Comparison of ENCODE assay signal across 24 cellular contexts in genomic region chr15:42367041-42367440, GRCh38. TPM values are rescaled to one million over a fixed set of nuclear protein-coding genes. Genes with fewer than 3 reads are reported as not detected.
A peak's percentile ranks its signal among the peaks of the same experiment; 100 is the strongest.
DNase-seq lines count a peak whose midpoint lies in the region; ATAC-seq and TF ChIP-seq lines count a peak whose summit lies in the region.
"Had no signal": no experiment of that assay in that cellular context is flagged by ENCODE, and none has a peak within 500 bp of the region (broad histone marks: within the 10 kb centered on the region; RNA-seq: fewer than 3 reads in every experiment).

No MANE protein-coding gene starts in this region.

- peaks cover 18% of the 10 kb centered on the region for H3K4me1 Mint-ChIP-seq in WTC11
- H3K4me1 Mint-ChIP-seq: activated B cell treated with CpG ODN at 0.5 μM for 24 hours; central memory CD8-positive, alpha-beta T cell had no signal

- H3K27ac Mint-ChIP-seq in WTC11, result no peak overlapping the region
- H3K27ac Mint-ChIP-seq: activated B cell treated with CpG ODN at 0.5 μM for 24 hours; activated CD8-positive, alpha-beta T cell treated with anti-CD3 and anti-CD28 coated beads for 36 hours had no signal

- H3K27me3 ChIP-seq in right atrium auricular region (no peaks in the 10 kb centered on the region), upper lobe of left lung (no peaks in the 10 kb centered on the region)
- H3K27me3 ChIP-seq: SJSA1 had no signal

- H3K27me3 Mint-ChIP-seq in WTC11 (ENCODE audit: low read depth), result peaks cover 44% of the 10 kb centered on the region
- H3K27me3 Mint-ChIP-seq: activated B cell treated with CpG ODN at 0.5 μM for 24 hours; activated CD8-positive, alpha-beta T cell treated with anti-CD3 and anti-CD28 coated beads for 36 hours; central memory CD8-positive, alpha-beta T cell had no signal

- no peak for TF ChIP-seq POLR2A in upper lobe of left lung (IDR thresholded peaks at IDR 0.05)

- no peaks in the 10 kb centered on the region for H3K36me3 ChIP-seq in right atrium auricular region
- H3K36me3 ChIP-seq in upper lobe of left lung, result no peaks in the 10 kb centered on the region
- H3K36me3 ChIP-seq: SJSA1 had no signal

- POLR2A ChIA-PET in WTC11 (lab: Charles Lee), result no interaction called here

- CTCF ChIA-PET in WTC11 (lab: Charles Lee), result interaction anchor here (0.8 to 1.0 kb wide), 2 partner anchors 18 to 229 kb away, joined by 3 read pairs; no protein-coding TSS in a partner anchor

- DNase-seq in right atrium auricular region (ENCODE audit: low spot score) (peak; percentile 61), Right ventricle myocardium superior (no peak), SIG-M5 treated with dmso at 0.1 percent for 504 hours (lab: John Stamatoyannopoulos, UW; ENCODE audit: unreplicated experiment) (peak; percentile 89), left lobe of liver (ENCODE audit: low spot score) (no peak), upper lobe of left lung (peak in 1 of 2 donors; percentile 79), iPS-NIHi7 (ENCODE audit: extremely low spot score) (no peak), WTC11 (ENCODE audit: low spot score) (no peak), hippocampal formation (lab: John Stamatoyannopoulos, UW) (no peak)
- DNase-seq: activated B cell treated with CpG ODN at 0.5 μM for 24 hours; activated CD8-positive, alpha-beta T cell treated with anti-CD3 and anti-CD28 coated beads for 36 hours; activated naive CD4-positive, alpha-beta T cell; activated T-cell treated with anti-CD3 and anti-CD28 coated beads, Interleukin-2, amount 50 U/mL, for 1 hour; erythroblast; H9; NCI-H1417 treated with DMSO at 0.1 percent for 48 hours; NCI-H2171; NCI-H748 treated with DMSO at 0.1 percent for 48 hours; nucleus accumbens; PC-9; retina; substantia nigra had no signal

- no peaks in the 10 kb centered on the region for H3K4me1 ChIP-seq in right atrium auricular region
- H3K4me1 ChIP-seq in upper lobe of left lung, result peaks cover 0 to 14% (median 9%) of the 10 kb centered on the region in 4 donors
- H3K4me1 ChIP-seq: SJSA1 had no signal

- H3K27ac ChIP-seq in right atrium auricular region (peak overlapping the region in 1 of 2 donors; percentile 10), upper lobe of left lung (peak overlapping the region in 2 of 4 donors; percentile 37 to 53)
- H3K27ac ChIP-seq: PC-9, SJSA1 had no signal

- H3K36me3 Mint-ChIP-seq in WTC11, result peaks cover 33% of the 10 kb centered on the region

- no peak for ATAC-seq in Right ventricle myocardium superior (ENCODE audit: poor library complexity)
- peak; percentile 45 for ATAC-seq in left lobe of liver
- peak; percentile 65 to 71 for ATAC-seq in upper lobe of left lung (ENCODE audit: low FRiP score in 2 of 2)
- no peak for ATAC-seq in WTC11
- ATAC-seq: activated CD8-positive, alpha-beta T cell treated with anti-CD3 and anti-CD28 coated beads for 36 hours had no signal

- no peak overlapping the region for H3K4me3 ChIP-seq in right atrium auricular region
- no peak overlapping the region for H3K4me3 ChIP-seq in upper lobe of left lung
- H3K4me3 ChIP-seq: PC-9, SJSA1 had no signal

- intact Hi-C loops in Right ventricle myocardium superior (cut with DNase I), result no loop called here

- no peak overlapping the region for H3K4me3 Mint-ChIP-seq in WTC11
- H3K4me3 Mint-ChIP-seq: activated B cell treated with CpG ODN at 0.5 μM for 24 hours; activated CD8-positive, alpha-beta T cell treated with anti-CD3 and anti-CD28 coated beads for 36 hours; central memory CD8-positive, alpha-beta T cell; H9 had no signal

- 32 to 34% methylated on average over 4 to 5 of the region's 5 CpGs for WGBS in upper lobe of left lung, 2 donors

- TF ChIP-seq EP300 in upper lobe of left lung (IDR thresholded peaks at IDR 0.05), result no peak

- TF ChIP-seq CTCF in right atrium auricular region (IDR thresholded peaks at IDR 0.05) (no peak), upper lobe of left lung (IDR thresholded peaks at IDR 0.05) (no peak), WTC11 (IDR thresholded peaks at IDR 0.05) (no peak)

- peaks cover 0 to 4% of the 10 kb centered on the region in 2 donors for H3K9me3 ChIP-seq in right atrium auricular region
- H3K9me3 ChIP-seq in upper lobe of left lung, result no peaks in the 10 kb centered on the region
- H3K9me3 ChIP-seq: SJSA1 had no signal

- H3K9me3 Mint-ChIP-seq in WTC11, result peaks cover 45% of the 10 kb centered on the region
- H3K9me3 Mint-ChIP-seq: activated B cell treated with CpG ODN at 0.5 μM for 24 hours; activated CD8-positive, alpha-beta T cell treated with anti-CD3 and anti-CD28 coated beads for 36 hours; central memory CD8-positive, alpha-beta T cell had no signal

TF ChIP-seq in WTC11, 78 proteins besides CTCF, POLR2A, EP300 and RAD21 (continues in another document):
- TF ChIP-seq AFF4 (CRISPR knock-in tag; IDR thresholded peaks at IDR 0.05; ENCODE audit: borderline replicate concordance) (no peak), ZNF281 (CRISPR knock-in tag; IDR thresholded peaks at IDR 0.05) (no peak), OVOL2 (CRISPR knock-in tag; IDR thresholded peaks at IDR 0.05; ENCODE audit: borderline replicate concordance) (no peak), STAT6 (CRISPR knock-in tag; conservative IDR thresholded peaks at IDR 0.05; ENCODE audit: low read depth) (no peak), JUN (CRISPR knock-in tag; IDR thresholded peaks at IDR 0.05) (no peak)

RNA-seq across cellular contexts. Expression of gene CAPN3, which starts 7.7 kb away (rescaled TPM):
- total RNA-seq in right atrium auricular region (1 to 10 TPM; 5.3 to 8.6 TPM), Right ventricle myocardium superior (2.6 TPM), left lobe of liver (26.4 TPM), upper lobe of left lung (100 to 1,000 TPM in 1 of 6 donors, 10 to 100 TPM in 5; 24.0 to 369 (median 54.3) TPM), WTC11 (2021) (0.70 to 1.4 TPM (median 1.3 TPM) in 3 replicates)
- total RNA-seq: A172 had no signal

Comparison
In these comparisons a context has a peak if more than half of its experiments do, and no peak if none do; other contexts are left out.
1. DNase-seq: peak in right atrium auricular region (single experiment) and SIG-M5 treated with dmso at 0.1 percent for 504 hours (single experiment); none in Right ventricle myocardium superior (single experiment), left lobe of liver (single experiment), iPS-NIHi7 (single experiment), WTC11 (single experiment) and hippocampal formation (0 of 2).
2. ATAC-seq: peak in left lobe of liver (single experiment) and upper lobe of left lung (2 of 2); none in Right ventricle myocardium superior (single experiment) and WTC11 (single experiment).